1 cellular context compared by ENCODE assay signal in the genomic region with DNA sequence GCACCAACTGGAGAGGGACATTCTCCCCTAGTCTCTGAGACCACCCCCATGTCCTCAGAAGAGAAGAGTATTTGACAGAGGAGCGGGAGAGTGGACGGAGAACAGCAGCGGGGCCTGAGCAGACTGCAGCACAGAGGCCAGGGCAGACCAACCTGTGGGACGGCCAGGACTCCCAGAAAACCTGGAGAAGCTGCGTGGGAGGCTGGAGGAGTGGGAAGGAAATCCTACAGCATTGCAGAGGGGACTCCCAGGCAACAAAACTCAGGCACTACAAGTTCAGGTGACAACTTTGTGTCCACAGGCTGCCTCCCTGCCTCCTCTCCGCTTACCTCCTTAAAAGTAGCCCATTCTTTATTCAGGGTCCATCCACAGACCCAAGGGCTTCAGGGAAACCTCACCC.
A peak's percentile ranks its signal among the peaks of the same experiment; 100 is the strongest.
TF ChIP-seq lines count a peak whose summit lies in the region.

No MANE protein-coding gene starts in this region.

TF ChIP-seq in K562, 482 proteins besides CTCF, POLR2A, EP300 and RAD21:
- no peak for TF ChIP-seq ZNF431 (CRISPR knock-in tag; IDR thresholded peaks at IDR 0.05)
- TF ChIP-seq EGR1 (conservative IDR thresholded peaks at IDR 0.05), result peak; percentile 46
